Comparison of ENCODE assay signal across 8 cellular contexts in genomic region chr7:117673839-117674238, GRCh38.
DNase-seq lines count a peak whose midpoint lies in the region; ATAC-seq and TF ChIP-seq lines count a peak whose summit lies in the region.

No MANE protein-coding gene starts in this region.

- no peaks in the 10 kb centered on the region for H3K36me3 ChIP-seq in PC-3 (ENCODE audit: low read depth, low read length)

- peaks cover 13% of the 10 kb centered on the region; the same call in 1 of the 2 replicates for H3K4me1 ChIP-seq in PC-3 (ENCODE audit: insufficient read depth, low read length)
- H3K4me1 ChIP-seq in foreskin keratinocyte: no peaks in the 10 kb centered on the region

- no peaks in the 10 kb centered on the region for H4K20me1 ChIP-seq in PC-3 (ENCODE audit: low read length)

- H3K4me3 ChIP-seq in PC-3 (ENCODE audit: low read length): no peak overlapping the region

- CTCF ChIA-PET in PC-3 (lab: Charles Lee): no interaction called here

- intact Hi-C loops in PC-3 (cut with micrococcal nuclease): loop anchor here (1.0 kb wide), 2 partner anchors 215 to 274 kb away; no protein-coding TSS in a partner anchor

- TF ChIP-seq CTCF in PC-3 (conservative IDR thresholded peaks at IDR 0.05; ENCODE audit: low read depth, low read length): peak; percentile 63
- peak; percentile 66 for TF ChIP-seq CTCF in foreskin keratinocyte (conservative IDR thresholded peaks at IDR 0.05)

- H3F3A ChIP-seq in PC-3 (ENCODE audit: low read length, unreplicated experiment): no peaks in the 10 kb centered on the region

- BruUV-seq in PC-3 (replicated peaks; lab: Mats Ljungman, UMichigan): no TSS peak

- H3K27ac ChIP-seq in PC-3 (ENCODE audit: low read length) (no peak overlapping the region), foreskin keratinocyte (no peak overlapping the region), temporal lobe (ENCODE audit: low read depth, low read length) (peak overlapping the region; percentile 76)

- no peak overlapping the region for H3K9ac ChIP-seq in PC-3 (ENCODE audit: low read length)

- POLR2A ChIA-PET in PC-3 (lab: Charles Lee; ENCODE audit: unreplicated experiment): no interaction called here

- DNase-seq in DMS153 treated with DMSO at 0.1 percent for 48 hours (lab: John Stamatoyannopoulos, UW; ENCODE audit: unreplicated experiment) (peak; percentile 83), PC-3 (peak; percentile 71), foreskin keratinocyte (peak; percentile 23 to 61), ecto neural progenitor cell (ENCODE audit: low spot score) (no peak)
- no peak for DNase-seq in activated T-cell treated with anti-CD3 and anti-CD28 coated beads, Interleukin-2, amount 50 U/mL, for 48 hours

- no peaks in the 10 kb centered on the region for H3K79me2 ChIP-seq in PC-3 (ENCODE audit: low read length)

- ATAC-seq in HG02610 (IDR thresholded peaks at IDR 0.05; ENCODE audit: unreplicated experiment) (peak; percentile 51), PC-3 (peak; percentile 75), foreskin keratinocyte (peak; percentile 83), HG03139 (IDR thresholded peaks at IDR 0.05; ENCODE audit: unreplicated experiment) (no peak)

- no peak overlapping the region for H2AFZ ChIP-seq in PC-3 (ENCODE audit: low read length)

- H3K27me3 ChIP-seq in PC-3 (ENCODE audit: low read length) (peaks cover 34% of the 10 kb centered on the region), foreskin keratinocyte (peaks cover 14% of the 10 kb centered on the region)

- no peak overlapping the region for H3K4me2 ChIP-seq in PC-3 (ENCODE audit: low read length)

- no peaks in the 10 kb centered on the region for H3K9me3 ChIP-seq in PC-3 (ENCODE audit: low read length)

- H3K9me2 ChIP-seq in PC-3 (replicated peaks; ENCODE audit: low read length): no peaks in the 10 kb centered on the region

Comparison
In these comparisons a context has a peak if more than half of its experiments do, and no peak if none do; other contexts are left out.
1. DNase-seq: peak in DMS153 treated with DMSO at 0.1 percent for 48 hours (single experiment), PC-3 (single experiment) and foreskin keratinocyte (2 of 2); none in ecto neural progenitor cell (single experiment) and activated T-cell treated with anti-CD3 and anti-CD28 coated beads, Interleukin-2, amount 50 U/mL, for 48 hours (0 of 2).